ENCODE assay signal across 1 cellular context in the genomic region with DNA sequence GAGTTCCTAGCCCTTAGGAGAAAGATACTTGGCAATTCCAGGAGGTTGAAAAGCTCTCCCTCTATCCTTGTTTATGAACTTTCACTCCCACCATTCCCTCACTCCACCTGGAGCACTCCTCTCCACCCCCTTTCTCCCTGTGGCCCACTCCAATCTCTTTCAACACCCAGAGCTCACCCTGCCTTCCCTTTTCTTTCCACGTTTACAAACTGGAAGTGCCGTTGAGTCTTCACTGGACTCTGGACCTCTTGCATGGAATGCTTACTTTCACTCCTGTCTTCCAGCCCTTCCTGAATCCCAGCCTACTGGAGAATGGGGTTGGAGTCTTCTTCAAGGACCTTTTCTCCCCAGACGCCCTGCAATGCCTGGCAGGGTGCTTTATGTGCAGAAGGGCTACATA.
A peak's percentile ranks its signal among the peaks of the same experiment; 100 is the strongest.
TF ChIP-seq lines count a peak whose summit lies in the region.

No MANE protein-coding gene starts in this region.

TF ChIP-seq in HepG2, 621 proteins besides CTCF, POLR2A, EP300 and RAD21 (continued from another document):
- TF ChIP-seq, protein P1, sequence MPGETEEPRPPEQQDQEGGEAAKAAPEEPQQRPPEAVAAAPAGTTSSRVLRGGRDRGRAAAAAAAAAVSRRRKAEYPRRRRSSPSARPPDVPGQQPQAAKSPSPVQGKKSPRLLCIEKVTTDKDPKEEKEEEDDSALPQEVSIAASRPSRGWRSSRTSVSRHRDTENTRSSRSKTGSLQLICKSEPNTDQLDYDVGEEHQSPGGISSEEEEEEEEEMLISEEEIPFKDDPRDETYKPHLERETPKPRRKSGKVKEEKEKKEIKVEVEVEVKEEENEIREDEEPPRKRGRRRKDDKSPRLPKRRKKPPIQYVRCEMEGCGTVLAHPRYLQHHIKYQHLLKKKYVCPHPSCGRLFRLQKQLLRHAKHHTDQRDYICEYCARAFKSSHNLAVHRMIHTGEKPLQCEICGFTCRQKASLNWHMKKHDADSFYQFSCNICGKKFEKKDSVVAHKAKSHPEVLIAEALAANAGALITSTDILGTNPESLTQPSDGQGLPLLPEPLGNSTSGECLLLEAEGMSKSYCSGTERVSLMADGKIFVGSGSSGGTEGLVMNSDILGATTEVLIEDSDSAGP (CRISPR knock-in tag; IDR thresholded peaks at IDR 0.05; ENCODE audit: borderline replicate concordance), result no peak
- TF ChIP-seq, protein P2, sequence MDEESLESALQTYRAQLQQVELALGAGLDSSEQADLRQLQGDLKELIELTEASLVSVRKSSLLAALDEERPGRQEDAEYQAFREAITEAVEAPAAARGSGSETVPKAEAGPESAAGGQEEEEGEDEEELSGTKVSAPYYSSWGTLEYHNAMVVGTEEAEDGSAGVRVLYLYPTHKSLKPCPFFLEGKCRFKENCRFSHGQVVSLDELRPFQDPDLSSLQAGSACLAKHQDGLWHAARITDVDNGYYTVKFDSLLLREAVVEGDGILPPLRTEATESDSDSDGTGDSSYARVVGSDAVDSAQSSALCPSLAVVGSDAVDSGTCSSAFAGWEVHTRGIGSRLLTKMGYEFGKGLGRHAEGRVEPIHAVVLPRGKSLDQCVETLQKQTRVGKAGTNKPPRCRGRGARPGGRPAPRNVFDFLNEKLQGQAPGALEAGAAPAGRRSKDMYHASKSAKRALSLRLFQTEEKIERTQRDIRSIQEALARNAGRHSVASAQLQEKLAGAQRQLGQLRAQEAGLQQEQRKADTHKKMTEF (CRISPR knock-in tag; IDR thresholded peaks at IDR 0.05), result 0 out of 2 replicates have a peak, but pooled peaks have one; percentile 16
- TF ChIP-seq TEAD3 (CRISPR knock-in tag; optimal IDR thresholded peaks at IDR 0.05; ENCODE audit: borderline replicate concordance), result peak; percentile 29
- peak; percentile 61; the same call in 1 of the 2 replicates for TF ChIP-seq GATAD2A (CRISPR knock-in tag; IDR thresholded peaks at IDR 0.05)
- no peak for TF ChIP-seq TP53 (CRISPR knock-in tag; conservative IDR thresholded peaks at IDR 0.05)
- no peak for TF ChIP-seq HNF4G (IDR thresholded peaks at IDR 0.05; ENCODE audit: borderline replicate concordance, low read depth, low read length)
- 0 out of 2 replicates have a peak, but pooled peaks have one; percentile 14 for TF ChIP-seq HNF4G (CRISPR knock-in tag; IDR thresholded peaks at IDR 0.05; ENCODE audit: borderline replicate concordance, low read depth)
- 0 out of 2 replicates have a peak, but pooled peaks have one; percentile 14 for TF ChIP-seq GATAD1 (CRISPR knock-in tag; IDR thresholded peaks at IDR 0.05)
- TF ChIP-seq, protein P3, sequence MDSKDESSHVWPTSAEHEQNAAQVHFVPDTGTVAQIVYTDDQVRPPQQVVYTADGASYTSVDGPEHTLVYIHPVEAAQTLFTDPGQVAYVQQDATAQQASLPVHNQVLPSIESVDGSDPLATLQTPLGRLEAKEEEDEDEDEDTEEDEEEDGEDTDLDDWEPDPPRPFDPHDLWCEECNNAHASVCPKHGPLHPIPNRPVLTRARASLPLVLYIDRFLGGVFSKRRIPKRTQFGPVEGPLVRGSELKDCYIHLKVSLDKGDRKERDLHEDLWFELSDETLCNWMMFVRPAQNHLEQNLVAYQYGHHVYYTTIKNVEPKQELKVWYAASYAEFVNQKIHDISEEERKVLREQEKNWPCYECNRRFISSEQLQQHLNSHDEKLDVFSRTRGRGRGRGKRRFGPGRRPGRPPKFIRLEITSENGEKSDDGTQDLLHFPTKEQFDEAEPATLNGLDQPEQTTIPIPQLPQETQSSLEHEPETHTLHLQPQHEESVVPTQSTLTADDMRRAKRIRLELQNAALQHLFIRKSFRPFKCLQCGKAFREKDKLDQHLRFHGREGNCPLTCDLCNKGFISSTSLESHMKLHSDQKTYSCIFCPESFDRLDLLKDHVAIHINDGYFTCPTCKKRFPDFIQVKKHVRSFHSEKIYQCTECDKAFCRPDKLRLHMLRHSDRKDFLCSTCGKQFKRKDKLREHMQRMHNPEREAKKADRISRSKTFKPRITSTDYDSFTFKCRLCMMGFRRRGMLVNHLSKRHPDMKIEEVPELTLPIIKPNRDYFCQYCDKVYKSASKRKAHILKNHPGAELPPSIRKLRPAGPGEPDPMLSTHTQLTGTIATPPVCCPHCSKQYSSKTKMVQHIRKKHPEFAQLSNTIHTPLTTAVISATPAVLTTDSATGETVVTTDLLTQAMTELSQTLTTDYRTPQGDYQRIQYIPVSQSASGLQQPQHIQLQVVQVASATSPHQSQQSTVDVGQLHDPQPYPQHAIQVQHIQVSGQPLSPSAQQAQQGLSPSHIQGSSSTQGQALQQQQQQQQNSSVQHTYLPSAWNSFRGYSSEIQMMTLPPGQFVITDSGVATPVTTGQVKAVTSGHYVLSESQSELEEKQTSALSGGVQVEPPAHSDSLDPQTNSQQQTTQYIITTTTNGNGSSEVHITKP (CRISPR knock-in tag; IDR thresholded peaks at IDR 0.05; ENCODE audit: low read depth), result peak; percentile 57
- TF ChIP-seq, protein P4, sequence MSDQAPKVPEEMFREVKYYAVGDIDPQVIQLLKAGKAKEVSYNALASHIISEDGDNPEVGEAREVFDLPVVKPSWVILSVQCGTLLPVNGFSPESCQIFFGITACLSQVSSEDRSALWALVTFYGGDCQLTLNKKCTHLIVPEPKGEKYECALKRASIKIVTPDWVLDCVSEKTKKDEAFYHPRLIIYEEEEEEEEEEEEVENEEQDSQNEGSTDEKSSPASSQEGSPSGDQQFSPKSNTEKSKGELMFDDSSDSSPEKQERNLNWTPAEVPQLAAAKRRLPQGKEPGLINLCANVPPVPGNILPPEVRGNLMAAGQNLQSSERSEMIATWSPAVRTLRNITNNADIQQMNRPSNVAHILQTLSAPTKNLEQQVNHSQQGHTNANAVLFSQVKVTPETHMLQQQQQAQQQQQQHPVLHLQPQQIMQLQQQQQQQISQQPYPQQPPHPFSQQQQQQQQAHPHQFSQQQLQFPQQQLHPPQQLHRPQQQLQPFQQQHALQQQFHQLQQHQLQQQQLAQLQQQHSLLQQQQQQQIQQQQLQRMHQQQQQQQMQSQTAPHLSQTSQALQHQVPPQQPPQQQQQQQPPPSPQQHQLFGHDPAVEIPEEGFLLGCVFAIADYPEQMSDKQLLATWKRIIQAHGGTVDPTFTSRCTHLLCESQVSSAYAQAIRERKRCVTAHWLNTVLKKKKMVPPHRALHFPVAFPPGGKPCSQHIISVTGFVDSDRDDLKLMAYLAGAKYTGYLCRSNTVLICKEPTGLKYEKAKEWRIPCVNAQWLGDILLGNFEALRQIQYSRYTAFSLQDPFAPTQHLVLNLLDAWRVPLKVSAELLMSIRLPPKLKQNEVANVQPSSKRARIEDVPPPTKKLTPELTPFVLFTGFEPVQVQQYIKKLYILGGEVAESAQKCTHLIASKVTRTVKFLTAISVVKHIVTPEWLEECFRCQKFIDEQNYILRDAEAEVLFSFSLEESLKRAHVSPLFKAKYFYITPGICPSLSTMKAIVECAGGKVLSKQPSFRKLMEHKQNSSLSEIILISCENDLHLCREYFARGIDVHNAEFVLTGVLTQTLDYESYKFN (CRISPR knock-in tag; conservative IDR thresholded peaks at IDR 0.05), result peak; percentile 65
- no peak for TF ChIP-seq TBL1XR1 (IDR thresholded peaks at IDR 0.05; ENCODE audit: borderline replicate concordance, low read length, partially characterized antibody)
- TF ChIP-seq FOXK1 (CRISPR knock-in tag; IDR thresholded peaks at IDR 0.05; ENCODE audit: borderline replicate concordance, low read depth), result no peak
- no peak for TF ChIP-seq SIX1 (CRISPR knock-in tag; IDR thresholded peaks at IDR 0.05; ENCODE audit: borderline replicate concordance)
- peak; percentile 59; the same call in 1 of the 2 replicates for TF ChIP-seq SALL1 (CRISPR knock-in tag; IDR thresholded peaks at IDR 0.05)
- TF ChIP-seq FOSL2 (CRISPR knock-in tag; IDR thresholded peaks at IDR 0.05), result peak; percentile 26; the same call in 1 of the 2 replicates
- TF ChIP-seq, protein P5, sequence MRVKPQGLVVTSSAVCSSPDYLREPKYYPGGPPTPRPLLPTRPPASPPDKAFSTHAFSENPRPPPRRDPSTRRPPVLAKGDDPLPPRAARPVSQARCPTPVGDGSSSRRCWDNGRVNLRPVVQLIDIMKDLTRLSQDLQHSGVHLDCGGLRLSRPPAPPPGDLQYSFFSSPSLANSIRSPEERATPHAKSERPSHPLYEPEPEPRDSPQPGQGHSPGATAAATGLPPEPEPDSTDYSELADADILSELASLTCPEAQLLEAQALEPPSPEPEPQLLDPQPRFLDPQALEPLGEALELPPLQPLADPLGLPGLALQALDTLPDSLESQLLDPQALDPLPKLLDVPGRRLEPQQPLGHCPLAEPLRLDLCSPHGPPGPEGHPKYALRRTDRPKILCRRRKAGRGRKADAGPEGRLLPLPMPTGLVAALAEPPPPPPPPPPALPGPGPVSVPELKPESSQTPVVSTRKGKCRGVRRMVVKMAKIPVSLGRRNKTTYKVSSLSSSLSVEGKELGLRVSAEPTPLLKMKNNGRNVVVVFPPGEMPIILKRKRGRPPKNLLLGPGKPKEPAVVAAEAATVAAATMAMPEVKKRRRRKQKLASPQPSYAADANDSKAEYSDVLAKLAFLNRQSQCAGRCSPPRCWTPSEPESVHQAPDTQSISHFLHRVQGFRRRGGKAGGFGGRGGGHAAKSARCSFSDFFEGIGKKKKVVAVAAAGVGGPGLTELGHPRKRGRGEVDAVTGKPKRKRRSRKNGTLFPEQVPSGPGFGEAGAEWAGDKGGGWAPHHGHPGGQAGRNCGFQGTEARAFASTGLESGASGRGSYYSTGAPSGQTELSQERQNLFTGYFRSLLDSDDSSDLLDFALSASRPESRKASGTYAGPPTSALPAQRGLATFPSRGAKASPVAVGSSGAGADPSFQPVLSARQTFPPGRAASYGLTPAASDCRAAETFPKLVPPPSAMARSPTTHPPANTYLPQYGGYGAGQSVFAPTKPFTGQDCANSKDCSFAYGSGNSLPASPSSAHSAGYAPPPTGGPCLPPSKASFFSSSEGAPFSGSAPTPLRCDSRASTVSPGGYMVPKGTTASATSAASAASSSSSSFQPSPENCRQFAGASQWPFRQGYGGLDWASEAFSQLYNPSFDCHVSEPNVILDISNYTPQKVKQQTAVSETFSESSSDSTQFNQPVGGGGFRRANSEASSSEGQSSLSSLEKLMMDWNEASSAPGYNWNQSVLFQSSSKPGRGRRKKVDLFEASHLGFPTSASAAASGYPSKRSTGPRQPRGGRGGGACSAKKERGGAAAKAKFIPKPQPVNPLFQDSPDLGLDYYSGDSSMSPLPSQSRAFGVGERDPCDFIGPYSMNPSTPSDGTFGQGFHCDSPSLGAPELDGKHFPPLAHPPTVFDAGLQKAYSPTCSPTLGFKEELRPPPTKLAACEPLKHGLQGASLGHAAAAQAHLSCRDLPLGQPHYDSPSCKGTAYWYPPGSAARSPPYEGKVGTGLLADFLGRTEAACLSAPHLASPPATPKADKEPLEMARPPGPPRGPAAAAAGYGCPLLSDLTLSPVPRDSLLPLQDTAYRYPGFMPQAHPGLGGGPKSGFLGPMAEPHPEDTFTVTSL (CRISPR knock-in tag; IDR thresholded peaks at IDR 0.05; ENCODE audit: borderline replicate concordance), result peak; percentile 24; the same call in 1 of the 2 replicates
- peak; percentile 46; the same call in 1 of the 2 replicates for TF ChIP-seq RARA (CRISPR knock-in tag; IDR thresholded peaks at IDR 0.05)
- TF ChIP-seq BHLHE40 (IDR thresholded peaks at IDR 0.05; ENCODE audit: low read length), result 0 out of 2 replicates have a peak, but pooled peaks have one; percentile 13
- 0 out of 2 replicates have a peak, but pooled peaks have one; percentile 29 for TF ChIP-seq HDAC1 (CRISPR knock-in tag; IDR thresholded peaks at IDR 0.05)
- TF ChIP-seq, protein P6, sequence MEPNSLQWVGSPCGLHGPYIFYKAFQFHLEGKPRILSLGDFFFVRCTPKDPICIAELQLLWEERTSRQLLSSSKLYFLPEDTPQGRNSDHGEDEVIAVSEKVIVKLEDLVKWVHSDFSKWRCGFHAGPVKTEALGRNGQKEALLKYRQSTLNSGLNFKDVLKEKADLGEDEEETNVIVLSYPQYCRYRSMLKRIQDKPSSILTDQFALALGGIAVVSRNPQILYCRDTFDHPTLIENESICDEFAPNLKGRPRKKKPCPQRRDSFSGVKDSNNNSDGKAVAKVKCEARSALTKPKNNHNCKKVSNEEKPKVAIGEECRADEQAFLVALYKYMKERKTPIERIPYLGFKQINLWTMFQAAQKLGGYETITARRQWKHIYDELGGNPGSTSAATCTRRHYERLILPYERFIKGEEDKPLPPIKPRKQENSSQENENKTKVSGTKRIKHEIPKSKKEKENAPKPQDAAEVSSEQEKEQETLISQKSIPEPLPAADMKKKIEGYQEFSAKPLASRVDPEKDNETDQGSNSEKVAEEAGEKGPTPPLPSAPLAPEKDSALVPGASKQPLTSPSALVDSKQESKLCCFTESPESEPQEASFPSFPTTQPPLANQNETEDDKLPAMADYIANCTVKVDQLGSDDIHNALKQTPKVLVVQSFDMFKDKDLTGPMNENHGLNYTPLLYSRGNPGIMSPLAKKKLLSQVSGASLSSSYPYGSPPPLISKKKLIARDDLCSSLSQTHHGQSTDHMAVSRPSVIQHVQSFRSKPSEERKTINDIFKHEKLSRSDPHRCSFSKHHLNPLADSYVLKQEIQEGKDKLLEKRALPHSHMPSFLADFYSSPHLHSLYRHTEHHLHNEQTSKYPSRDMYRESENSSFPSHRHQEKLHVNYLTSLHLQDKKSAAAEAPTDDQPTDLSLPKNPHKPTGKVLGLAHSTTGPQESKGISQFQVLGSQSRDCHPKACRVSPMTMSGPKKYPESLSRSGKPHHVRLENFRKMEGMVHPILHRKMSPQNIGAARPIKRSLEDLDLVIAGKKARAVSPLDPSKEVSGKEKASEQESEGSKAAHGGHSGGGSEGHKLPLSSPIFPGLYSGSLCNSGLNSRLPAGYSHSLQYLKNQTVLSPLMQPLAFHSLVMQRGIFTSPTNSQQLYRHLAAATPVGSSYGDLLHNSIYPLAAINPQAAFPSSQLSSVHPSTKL (CRISPR knock-in tag; IDR thresholded peaks at IDR 0.05), result peak; percentile 61
- peak; percentile 31; the same call in 1 of the 2 replicates for TF ChIP-seq HMG20A (CRISPR knock-in tag; IDR thresholded peaks at IDR 0.05; ENCODE audit: borderline replicate concordance)
- no peak for TF ChIP-seq KLF15 (CRISPR knock-in tag; IDR thresholded peaks at IDR 0.05; ENCODE audit: borderline replicate concordance)
- peak; percentile 87 for TF ChIP-seq ZNF263 (CRISPR knock-in tag; IDR thresholded peaks at IDR 0.05)
- 0 out of 2 replicates have a peak, but pooled peaks have one; percentile 11 for TF ChIP-seq RXRB (CRISPR knock-in tag; IDR thresholded peaks at IDR 0.05; ENCODE audit: borderline replicate concordance)
